Comparison of ENCODE assay signal across 8 cellular contexts in genomic region chr12:82687020-82687951, GRCh38. TPM values are rescaled to one million over a fixed set of nuclear protein-coding genes. Genes with fewer than 3 reads are reported as not detected.
DNase-seq lines count a peak whose midpoint lies in the region; ATAC-seq lines count a peak whose summit lies in the region.

No MANE protein-coding gene starts in this region.

- H3K4me3 Mint-ChIP-seq in activated CD8-positive, alpha-beta T cell treated with anti-CD3 and anti-CD28 coated beads, Interleukin-2, amount 10 ng/mL, durations not matched to agents 7 days and 5 days, result peak overlapping the region; percentile 87
- H3K4me3 Mint-ChIP-seq in effector memory CD8-positive, alpha-beta T cell, result peak overlapping the region; percentile 96 to 99

- no peaks in the 10 kb centered on the region for H3K27me3 ChIP-seq in mononuclear cell (ENCODE audit: insufficient read depth, low read length)

- peak overlapping the region; percentile 81 for H3K27ac Mint-ChIP-seq in activated CD8-positive, alpha-beta T cell treated with anti-CD3 and anti-CD28 coated beads, Interleukin-2, amount 10 ng/mL, durations not matched to agents 7 days and 5 days
- peak overlapping the region; percentile 96 to 97 for H3K27ac Mint-ChIP-seq in effector memory CD8-positive, alpha-beta T cell

- no peaks in the 10 kb centered on the region for H3K36me3 Mint-ChIP-seq in activated CD8-positive, alpha-beta T cell treated with anti-CD3 and anti-CD28 coated beads, Interleukin-2, amount 10 ng/mL, durations not matched to agents 7 days and 5 days (ENCODE audit: low read depth)
- peaks cover 16% of the 10 kb centered on the region for H3K36me3 Mint-ChIP-seq in effector memory CD8-positive, alpha-beta T cell (ENCODE audit: insufficient read depth)

- ATAC-seq in GM18907 (IDR thresholded peaks at IDR 0.05; ENCODE audit: unreplicated experiment), result peak; percentile 51
- ATAC-seq in HG03103 (IDR thresholded peaks at IDR 0.05; ENCODE audit: low read depth, unreplicated experiment), result peak; percentile 27
- ATAC-seq in activated CD8-positive, alpha-beta T cell treated with anti-CD3 and anti-CD28 coated beads, Interleukin-2, amount 10 ng/mL, durations not matched to agents 7 days and 5 days, result peak; percentile 59
- ATAC-seq in effector memory CD8-positive, alpha-beta T cell (replicated peaks), result peak; percentile 35

- peak; percentile 35 for DNase-seq in A172 (ENCODE audit: low spot score)
- peak; percentile 74 for DNase-seq in NCI-H510A (lab: John Stamatoyannopoulos, UW)
- peak; percentile 70 for DNase-seq in activated CD8-positive, alpha-beta T cell treated with anti-CD3 and anti-CD28 coated beads, Interleukin-2, amount 10 ng/mL, durations not matched to agents 7 days and 5 days
- peak; percentile 46 to 54 (median 52) for DNase-seq in effector memory CD8-positive, alpha-beta T cell
- DNase-seq in stimulated activated CD8-positive, alpha-beta memory T cell treated with anti-CD3 and anti-CD28 coated beads, Interleukin-4, amount 100 ng/mL, for 24 hours (ENCODE audit: low read depth), result peak; percentile 29

- POLR2A ChIA-PET in activated CD8-positive, alpha-beta T cell treated with anti-CD3 and anti-CD28 coated beads, Interleukin-2, amount 10 ng/mL, durations not matched to agents 7 days and 5 days (lab: Charles Lee), result interaction anchor here (1.7 kb wide), 1 partner anchor 329 kb away, joined by 8 read pairs; the partner anchor contains the start of genes CCDC59 and METTL25

- peaks cover 18% of the 10 kb centered on the region for H3K4me1 Mint-ChIP-seq in activated CD8-positive, alpha-beta T cell treated with anti-CD3 and anti-CD28 coated beads, Interleukin-2, amount 10 ng/mL, durations not matched to agents 7 days and 5 days (ENCODE audit: low read depth)
- H3K4me1 Mint-ChIP-seq in effector memory CD8-positive, alpha-beta T cell (ENCODE audit: low read depth in 2 of 2), result peaks cover 19 to 22% of the 10 kb centered on the region in 2 donors

- peak overlapping the region; percentile 73 for H3K4me3 ChIP-seq in mononuclear cell (ENCODE audit: low read length)

- H3K4me1 ChIP-seq in mononuclear cell (ENCODE audit: insufficient read depth, low read length), result peaks cover 36% of the 10 kb centered on the region

- CTCF ChIA-PET in activated CD8-positive, alpha-beta T cell treated with anti-CD3 and anti-CD28 coated beads, Interleukin-2, amount 10 ng/mL, durations not matched to agents 7 days and 5 days (lab: Charles Lee), result interaction anchor here (1.9 to 4.0 kb wide), 6 partner anchors 9 to 331 kb away, joined by 4 to 46 read pairs (median 8); partner anchors contain the start of genes CCDC59 and METTL25

- no peaks in the 10 kb centered on the region for H3K9me3 ChIP-seq in mononuclear cell (ENCODE audit: low read depth, low read length)

- no peaks in the 10 kb centered on the region for H3K9me3 Mint-ChIP-seq in activated CD8-positive, alpha-beta T cell treated with anti-CD3 and anti-CD28 coated beads, Interleukin-2, amount 10 ng/mL, durations not matched to agents 7 days and 5 days (ENCODE audit: insufficient read depth)
- H3K9me3 Mint-ChIP-seq in effector memory CD8-positive, alpha-beta T cell, result no peaks in the 10 kb centered on the region

- H3K27me3 Mint-ChIP-seq in activated CD8-positive, alpha-beta T cell treated with anti-CD3 and anti-CD28 coated beads, Interleukin-2, amount 10 ng/mL, durations not matched to agents 7 days and 5 days (ENCODE audit: low read depth), result peaks cover 19% of the 10 kb centered on the region
- peaks cover under 1 to 8% of the 10 kb centered on the region in 2 donors for H3K27me3 Mint-ChIP-seq in effector memory CD8-positive, alpha-beta T cell

RNA-seq across cellular contexts. Expression of gene TMTC2, which starts 0.6 kb away (rescaled TPM):
- 2.1 and 2.4 TPM in 2 replicates for total RNA-seq in A172 (2014; rRNA removed; shearing (Covaris generic))
- 1 to 10 TPM; 1.3 to 1.9 TPM for total RNA-seq in activated CD8-positive, alpha-beta T cell treated with anti-CD3 and anti-CD28 coated beads, Interleukin-2, amount 10 ng/mL, durations not matched to agents 7 days and 5 days
- total RNA-seq in mononuclear cell, result 7.2 TPM

Comparison
In these comparisons a context has a peak if more than half of its experiments do, and no peak if none do; other contexts are left out.
1. Peak in every context shown above with its lines: DNase-seq, ATAC-seq and H3K4me3 ChIP-seq.